ENCODE assay signal across 2 cellular contexts in the genomic region with DNA sequence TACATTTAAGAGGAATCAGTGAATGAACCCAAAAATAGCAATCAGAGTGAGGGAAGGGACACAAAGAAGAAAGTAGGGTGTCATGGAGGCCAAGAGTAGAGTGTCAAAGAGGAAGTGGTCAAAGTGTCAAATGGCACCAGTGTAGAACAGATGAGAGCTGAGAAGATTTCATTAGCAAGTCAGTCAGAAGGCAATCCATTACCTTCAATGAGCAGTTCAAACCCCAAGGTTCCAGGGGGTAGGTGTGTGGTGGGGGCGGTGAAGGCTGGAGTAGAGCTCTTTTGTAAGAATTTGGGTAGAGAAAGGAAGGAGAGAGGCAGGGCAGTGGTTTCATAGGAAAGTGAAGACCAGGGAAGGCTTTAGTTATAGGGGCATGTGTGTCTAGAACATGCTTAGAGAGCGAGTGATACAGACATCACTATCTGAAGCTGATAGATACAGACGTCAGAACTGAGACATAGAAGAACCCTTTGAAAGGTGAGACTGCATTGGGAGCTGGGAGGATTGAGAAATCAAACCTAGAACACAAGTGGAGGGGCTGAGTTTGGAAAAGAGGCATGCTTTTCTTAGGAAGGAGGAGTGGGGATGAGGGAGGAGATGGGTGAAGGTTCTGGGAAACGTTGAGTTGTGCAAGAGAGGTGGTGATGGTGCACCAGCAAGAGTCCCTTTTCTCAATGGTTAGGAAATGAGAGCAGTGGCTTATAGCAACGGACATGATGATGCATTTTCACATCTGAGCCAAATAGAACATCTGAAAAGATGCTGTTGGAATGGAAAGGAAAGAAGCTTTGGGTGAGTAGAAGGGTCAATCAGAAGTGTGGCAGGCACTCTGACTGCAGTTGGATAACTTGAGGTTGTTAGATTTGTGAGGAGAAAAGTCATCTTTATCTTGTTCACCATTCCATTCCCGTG.
TF ChIP-seq lines count a peak whose summit lies in the region.

No MANE protein-coding gene starts in this region.

TF ChIP-seq in K562, 482 proteins besides CTCF, POLR2A, EP300 and RAD21:
- TF ChIP-seq, protein P1, sequence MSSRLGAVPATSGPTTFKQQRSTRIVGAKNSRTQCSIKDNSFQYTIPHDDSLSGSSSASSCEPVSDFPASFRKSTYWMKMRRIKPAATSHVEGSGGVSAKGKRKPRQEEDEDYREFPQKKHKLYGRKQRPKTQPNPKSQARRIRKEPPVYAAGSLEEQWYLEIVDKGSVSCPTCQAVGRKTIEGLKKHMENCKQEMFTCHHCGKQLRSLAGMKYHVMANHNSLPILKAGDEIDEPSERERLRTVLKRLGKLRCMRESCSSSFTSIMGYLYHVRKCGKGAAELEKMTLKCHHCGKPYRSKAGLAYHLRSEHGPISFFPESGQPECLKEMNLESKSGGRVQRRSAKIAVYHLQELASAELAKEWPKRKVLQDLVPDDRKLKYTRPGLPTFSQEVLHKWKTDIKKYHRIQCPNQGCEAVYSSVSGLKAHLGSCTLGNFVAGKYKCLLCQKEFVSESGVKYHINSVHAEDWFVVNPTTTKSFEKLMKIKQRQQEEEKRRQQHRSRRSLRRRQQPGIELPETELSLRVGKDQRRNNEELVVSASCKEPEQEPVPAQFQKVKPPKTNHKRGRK (tag; IDR thresholded peaks at IDR 0.05): no peak
- TF ChIP-seq, protein P2, sequence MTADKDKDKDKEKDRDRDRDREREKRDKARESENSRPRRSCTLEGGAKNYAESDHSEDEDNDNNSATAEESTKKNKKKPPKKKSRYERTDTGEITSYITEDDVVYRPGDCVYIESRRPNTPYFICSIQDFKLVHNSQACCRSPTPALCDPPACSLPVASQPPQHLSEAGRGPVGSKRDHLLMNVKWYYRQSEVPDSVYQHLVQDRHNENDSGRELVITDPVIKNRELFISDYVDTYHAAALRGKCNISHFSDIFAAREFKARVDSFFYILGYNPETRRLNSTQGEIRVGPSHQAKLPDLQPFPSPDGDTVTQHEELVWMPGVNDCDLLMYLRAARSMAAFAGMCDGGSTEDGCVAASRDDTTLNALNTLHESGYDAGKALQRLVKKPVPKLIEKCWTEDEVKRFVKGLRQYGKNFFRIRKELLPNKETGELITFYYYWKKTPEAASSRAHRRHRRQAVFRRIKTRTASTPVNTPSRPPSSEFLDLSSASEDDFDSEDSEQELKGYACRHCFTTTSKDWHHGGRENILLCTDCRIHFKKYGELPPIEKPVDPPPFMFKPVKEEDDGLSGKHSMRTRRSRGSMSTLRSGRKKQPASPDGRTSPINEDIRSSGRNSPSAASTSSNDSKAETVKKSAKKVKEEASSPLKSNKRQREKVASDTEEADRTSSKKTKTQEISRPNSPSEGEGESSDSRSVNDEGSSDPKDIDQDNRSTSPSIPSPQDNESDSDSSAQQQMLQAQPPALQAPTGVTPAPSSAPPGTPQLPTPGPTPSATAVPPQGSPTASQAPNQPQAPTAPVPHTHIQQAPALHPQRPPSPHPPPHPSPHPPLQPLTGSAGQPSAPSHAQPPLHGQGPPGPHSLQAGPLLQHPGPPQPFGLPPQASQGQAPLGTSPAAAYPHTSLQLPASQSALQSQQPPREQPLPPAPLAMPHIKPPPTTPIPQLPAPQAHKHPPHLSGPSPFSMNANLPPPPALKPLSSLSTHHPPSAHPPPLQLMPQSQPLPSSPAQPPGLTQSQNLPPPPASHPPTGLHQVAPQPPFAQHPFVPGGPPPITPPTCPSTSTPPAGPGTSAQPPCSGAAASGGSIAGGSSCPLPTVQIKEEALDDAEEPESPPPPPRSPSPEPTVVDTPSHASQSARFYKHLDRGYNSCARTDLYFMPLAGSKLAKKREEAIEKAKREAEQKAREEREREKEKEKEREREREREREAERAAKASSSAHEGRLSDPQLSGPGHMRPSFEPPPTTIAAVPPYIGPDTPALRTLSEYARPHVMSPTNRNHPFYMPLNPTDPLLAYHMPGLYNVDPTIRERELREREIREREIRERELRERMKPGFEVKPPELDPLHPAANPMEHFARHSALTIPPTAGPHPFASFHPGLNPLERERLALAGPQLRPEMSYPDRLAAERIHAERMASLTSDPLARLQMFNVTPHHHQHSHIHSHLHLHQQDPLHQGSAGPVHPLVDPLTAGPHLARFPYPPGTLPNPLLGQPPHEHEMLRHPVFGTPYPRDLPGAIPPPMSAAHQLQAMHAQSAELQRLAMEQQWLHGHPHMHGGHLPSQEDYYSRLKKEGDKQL (CRISPR knock-in tag; IDR thresholded peaks at IDR 0.05; ENCODE audit: borderline replicate concordance): no peak
- TF ChIP-seq SPI1 (IDR thresholded peaks at IDR 0.05; ENCODE audit: borderline replicate concordance, low read depth, low read length): peak; percentile 74; the same call in 1 of the 2 replicates
- TF ChIP-seq, protein P3, sequence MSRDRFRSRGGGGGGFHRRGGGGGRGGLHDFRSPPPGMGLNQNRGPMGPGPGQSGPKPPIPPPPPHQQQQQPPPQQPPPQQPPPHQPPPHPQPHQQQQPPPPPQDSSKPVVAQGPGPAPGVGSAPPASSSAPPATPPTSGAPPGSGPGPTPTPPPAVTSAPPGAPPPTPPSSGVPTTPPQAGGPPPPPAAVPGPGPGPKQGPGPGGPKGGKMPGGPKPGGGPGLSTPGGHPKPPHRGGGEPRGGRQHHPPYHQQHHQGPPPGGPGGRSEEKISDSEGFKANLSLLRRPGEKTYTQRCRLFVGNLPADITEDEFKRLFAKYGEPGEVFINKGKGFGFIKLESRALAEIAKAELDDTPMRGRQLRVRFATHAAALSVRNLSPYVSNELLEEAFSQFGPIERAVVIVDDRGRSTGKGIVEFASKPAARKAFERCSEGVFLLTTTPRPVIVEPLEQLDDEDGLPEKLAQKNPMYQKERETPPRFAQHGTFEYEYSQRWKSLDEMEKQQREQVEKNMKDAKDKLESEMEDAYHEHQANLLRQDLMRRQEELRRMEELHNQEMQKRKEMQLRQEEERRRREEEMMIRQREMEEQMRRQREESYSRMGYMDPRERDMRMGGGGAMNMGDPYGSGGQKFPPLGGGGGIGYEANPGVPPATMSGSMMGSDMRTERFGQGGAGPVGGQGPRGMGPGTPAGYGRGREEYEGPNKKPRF (IDR thresholded peaks at IDR 0.05; ENCODE audit: low read depth, low read length): no peak
- TF ChIP-seq ZSCAN32 (CRISPR knock-in tag; IDR thresholded peaks at IDR 0.05): peak; percentile 50; the same call in 1 of the 2 replicates
- TF ChIP-seq CEBPG (CRISPR knock-in tag; IDR thresholded peaks at IDR 0.05): no peak
- TF ChIP-seq CEBPG (tag; conservative IDR thresholded peaks at IDR 0.05 in 1 of 2, IDR thresholded peaks at IDR 0.05 in 1 of 2): peak; percentile 39 to 40; a peak in 2 of 4 replicates
- peak; percentile 53 for TF ChIP-seq CEBPB (tag; IDR thresholded peaks at IDR 0.05)
- no peak for TF ChIP-seq RBFOX2 (IDR thresholded peaks at IDR 0.05; ENCODE audit: low read depth, low read length)
- TF ChIP-seq, protein P4, sequence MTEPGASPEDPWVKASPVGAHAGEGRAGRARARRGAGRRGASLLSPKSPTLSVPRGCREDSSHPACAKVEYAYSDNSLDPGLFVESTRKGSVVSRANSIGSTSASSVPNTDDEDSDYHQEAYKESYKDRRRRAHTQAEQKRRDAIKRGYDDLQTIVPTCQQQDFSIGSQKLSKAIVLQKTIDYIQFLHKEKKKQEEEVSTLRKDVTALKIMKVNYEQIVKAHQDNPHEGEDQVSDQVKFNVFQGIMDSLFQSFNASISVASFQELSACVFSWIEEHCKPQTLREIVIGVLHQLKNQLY (CRISPR knock-in tag; conservative IDR thresholded peaks at IDR 0.05): no peak

TF ChIP-seq in SK-N-SH, 30 proteins besides CTCF, POLR2A, EP300 and RAD21:
- TF ChIP-seq, protein P5, sequence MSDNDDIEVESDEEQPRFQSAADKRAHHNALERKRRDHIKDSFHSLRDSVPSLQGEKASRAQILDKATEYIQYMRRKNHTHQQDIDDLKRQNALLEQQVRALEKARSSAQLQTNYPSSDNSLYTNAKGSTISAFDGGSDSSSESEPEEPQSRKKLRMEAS (IDR thresholded peaks at IDR 0.05; ENCODE audit: low read depth): no peak
- TF ChIP-seq, protein P6, sequence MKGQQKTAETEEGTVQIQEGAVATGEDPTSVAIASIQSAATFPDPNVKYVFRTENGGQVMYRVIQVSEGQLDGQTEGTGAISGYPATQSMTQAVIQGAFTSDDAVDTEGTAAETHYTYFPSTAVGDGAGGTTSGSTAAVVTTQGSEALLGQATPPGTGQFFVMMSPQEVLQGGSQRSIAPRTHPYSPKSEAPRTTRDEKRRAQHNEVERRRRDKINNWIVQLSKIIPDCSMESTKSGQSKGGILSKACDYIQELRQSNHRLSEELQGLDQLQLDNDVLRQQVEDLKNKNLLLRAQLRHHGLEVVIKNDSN (IDR thresholded peaks at IDR 0.05; ENCODE audit: borderline replicate concordance, low read depth): no peak
- TF ChIP-seq SIN3A (IDR thresholded peaks at IDR 0.05; ENCODE audit: borderline replicate concordance, low read depth, low read length): no peak
- no peak for TF ChIP-seq ELF1 (IDR thresholded peaks at IDR 0.05)
- no peak for TF ChIP-seq NRF1 (IDR thresholded peaks at IDR 0.05; ENCODE audit: low read depth, low read length)
- TF ChIP-seq GATA2 (CRISPR knock-in tag; IDR thresholded peaks at IDR 0.05): no peak
- TF ChIP-seq MXI1 (IDR thresholded peaks at IDR 0.05; ENCODE audit: low read depth, low read length): no peak
- TF ChIP-seq FOSL2 (IDR thresholded peaks at IDR 0.05; ENCODE audit: borderline replicate concordance, low read depth): no peak
